Comparison of ENCODE assay signal across 29 cellular contexts in genomic region chr4:82452026-82452425, GRCh38.
"Had no signal": no experiment of that assay in that cellular context is flagged by ENCODE, and none has a peak within 500 bp of the region (broad histone marks: within the 10 kb centered on the region; RNA-seq: fewer than 3 reads in every experiment).

No MANE protein-coding gene starts in this region.

- H3K4me1 Mint-ChIP-seq: activated CD4-positive, alpha-beta T cell treated with anti-CD3 and anti-CD28 coated beads, Interleukin-2, amount 10 ng/mL, durations not matched to agents 7 days and 5 days had no signal

- DNase-seq: activated CD4-positive, alpha-beta memory T cell treated with anti-CD3 and anti-CD28 coated beads, Interleukin-2, amount 10 ng/mL, durations not matched to agents 7 days and 5 days; activated CD4-positive, alpha-beta T cell treated with anti-CD3 and anti-CD28 coated beads for 1 hour; activated CD4-positive, alpha-beta T cell treated with anti-CD3 and anti-CD28 coated beads for 4 hours; activated CD4-positive, alpha-beta T cell treated with anti-CD3 and anti-CD28 coated beads, Interleukin-2, amount 10 ng/mL, durations not matched to agents 7 days and 5 days; activated CD4-positive, alpha-beta T cell treated with anti-CD3 and anti-CD28 coated beads, Interleukin-2, amount 50 U/mL, for 4 hours; activated CD8-positive, alpha-beta memory T cell treated with anti-CD3 and anti-CD28 coated beads, Interleukin-2, amount 10 ng/mL, durations not matched to agents 7 days and 5 days; activated CD8-positive, alpha-beta memory T cell treated with anti-CD3 and anti-CD28 coated beads, Interleukin-2, amount 50 U/mL, for 4 hours; activated gamma-delta T cell; activated naive CD4-positive, alpha-beta T cell treated with Interleukin-2 at 50 U/mL for 16 hours; activated naive CD8-positive, alpha-beta T cell treated with anti-CD3 and anti-CD28 coated beads, Interleukin-2, amount 10 ng/mL, durations not matched to agents 7 days and 5 days; activated T-cell treated with anti-CD3 and anti-CD28 coated beads, Interleukin-2, amount 50 U/mL, for 4 hours; amniotic stem cell; anterior cingulate cortex; brain microvascular endothelial cell; dorsolateral prefrontal cortex; effector memory CD4-positive, alpha-beta T cell; erythroblast; foreskin keratinocyte; gastrocnemius medialis; glutamatergic neuron; heart left ventricle; T-helper 1 cell; T-helper 2 cell had no signal

- H3K27me3 ChIP-seq: brain microvascular endothelial cell, dorsolateral prefrontal cortex, esophagus muscularis mucosa, foreskin keratinocyte, gastrocnemius medialis, heart left ventricle had no signal

- H3K4me3 ChIP-seq: coronary artery, dorsolateral prefrontal cortex, esophagus muscularis mucosa, gastrocnemius medialis, heart left ventricle had no signal

- H3K27me3 Mint-ChIP-seq: activated CD4-positive, alpha-beta memory T cell treated with anti-CD3 and anti-CD28 coated beads, Interleukin-2, amount 10 ng/mL, durations not matched to agents 7 days and 5 days; activated CD4-positive, alpha-beta T cell treated with anti-CD3 and anti-CD28 coated beads, Interleukin-2, amount 10 ng/mL, durations not matched to agents 7 days and 5 days; activated CD8-positive, alpha-beta memory T cell treated with anti-CD3 and anti-CD28 coated beads, Interleukin-2, amount 10 ng/mL, durations not matched to agents 7 days and 5 days; activated naive CD4-positive, alpha-beta T cell treated with anti-CD3 and anti-CD28 coated beads, Interleukin-2, amount 50 U/mL, for 24 hours; activated naive CD8-positive, alpha-beta T cell treated with anti-CD3 and anti-CD28 coated beads, Interleukin-2, amount 10 ng/mL, durations not matched to agents 7 days and 5 days; central memory CD8-positive, alpha-beta T cell; dendritic cell treated with granulocyte-macrophage colony-stimulating factor and Interleukin-4, amounts not matched to agents 40 ng/mL and 50 ng/mL, for 4 days had no signal

- H3K27ac ChIP-seq: brain microvascular endothelial cell, coronary artery, esophagus muscularis mucosa, foreskin keratinocyte, gastrocnemius medialis, heart left ventricle had no signal

- H3K4me1 ChIP-seq: esophagus muscularis mucosa, foreskin keratinocyte, gastrocnemius medialis, heart left ventricle had no signal

- H3K9me3 ChIP-seq: esophagus muscularis mucosa, gastrocnemius medialis, heart left ventricle had no signal

- ATAC-seq: activated CD8-positive, alpha-beta memory T cell treated with anti-CD3 and anti-CD28 coated beads, Interleukin-2, amount 10 ng/mL, durations not matched to agents 7 days and 5 days; activated T-cell treated with anti-CD3 and anti-CD28 coated beads, Interleukin-2, amount 50 U/mL, for 4 hours; foreskin keratinocyte; gastrocnemius medialis; heart left ventricle; WTC11 had no signal

- H3K27ac Mint-ChIP-seq: activated CD4-positive, alpha-beta memory T cell treated with anti-CD3 and anti-CD28 coated beads, Interleukin-2, amount 10 ng/mL, durations not matched to agents 7 days and 5 days; activated CD4-positive, alpha-beta T cell treated with anti-CD3 and anti-CD28 coated beads, Interleukin-2, amount 10 ng/mL, durations not matched to agents 7 days and 5 days; activated CD8-positive, alpha-beta memory T cell treated with anti-CD3 and anti-CD28 coated beads, Interleukin-2, amount 10 ng/mL, durations not matched to agents 7 days and 5 days; activated naive CD4-positive, alpha-beta T cell treated with anti-CD3 and anti-CD28 coated beads, Interleukin-2, amount 50 U/mL, for 24 hours; activated naive CD8-positive, alpha-beta T cell treated with anti-CD3 and anti-CD28 coated beads, Interleukin-2, amount 10 ng/mL, durations not matched to agents 7 days and 5 days; dendritic cell treated with granulocyte-macrophage colony-stimulating factor and Interleukin-4, amounts not matched to agents 40 ng/mL and 50 ng/mL, for 4 days; WTC11 had no signal

- H3K4me3 Mint-ChIP-seq: activated CD4-positive, alpha-beta memory T cell treated with anti-CD3 and anti-CD28 coated beads, Interleukin-2, amount 10 ng/mL, durations not matched to agents 7 days and 5 days; activated CD4-positive, alpha-beta T cell treated with anti-CD3 and anti-CD28 coated beads, Interleukin-2, amount 10 ng/mL, durations not matched to agents 7 days and 5 days; activated CD8-positive, alpha-beta memory T cell treated with anti-CD3 and anti-CD28 coated beads, Interleukin-2, amount 10 ng/mL, durations not matched to agents 7 days and 5 days; activated naive CD4-positive, alpha-beta T cell treated with anti-CD3 and anti-CD28 coated beads, Interleukin-2, amount 50 U/mL, for 24 hours; activated naive CD8-positive, alpha-beta T cell treated with anti-CD3 and anti-CD28 coated beads, Interleukin-2, amount 10 ng/mL, durations not matched to agents 7 days and 5 days; activated T-cell treated with anti-CD3 and anti-CD28 coated beads, Interleukin-2, amount 50 U/mL, for 4 hours; central memory CD8-positive, alpha-beta T cell; dendritic cell treated with granulocyte-macrophage colony-stimulating factor and Interleukin-4, amounts not matched to agents 40 ng/mL and 50 ng/mL, for 4 days; WTC11 had no signal

- H3K9me3 Mint-ChIP-seq: activated CD4-positive, alpha-beta memory T cell treated with anti-CD3 and anti-CD28 coated beads, Interleukin-2, amount 10 ng/mL, durations not matched to agents 7 days and 5 days; activated CD4-positive, alpha-beta T cell treated with anti-CD3 and anti-CD28 coated beads, Interleukin-2, amount 10 ng/mL, durations not matched to agents 7 days and 5 days; activated naive CD4-positive, alpha-beta T cell treated with anti-CD3 and anti-CD28 coated beads, Interleukin-2, amount 50 U/mL, for 24 hours; activated naive CD8-positive, alpha-beta T cell treated with anti-CD3 and anti-CD28 coated beads, Interleukin-2, amount 10 ng/mL, durations not matched to agents 7 days and 5 days; activated T-cell treated with anti-CD3 and anti-CD28 coated beads, Interleukin-2, amount 50 U/mL, for 4 hours; central memory CD8-positive, alpha-beta T cell; dendritic cell treated with granulocyte-macrophage colony-stimulating factor and Interleukin-4, amounts not matched to agents 40 ng/mL and 50 ng/mL, for 4 days; WTC11 had no signal
